ENCODE assay signal across 31 cellular contexts in the genomic region with DNA sequence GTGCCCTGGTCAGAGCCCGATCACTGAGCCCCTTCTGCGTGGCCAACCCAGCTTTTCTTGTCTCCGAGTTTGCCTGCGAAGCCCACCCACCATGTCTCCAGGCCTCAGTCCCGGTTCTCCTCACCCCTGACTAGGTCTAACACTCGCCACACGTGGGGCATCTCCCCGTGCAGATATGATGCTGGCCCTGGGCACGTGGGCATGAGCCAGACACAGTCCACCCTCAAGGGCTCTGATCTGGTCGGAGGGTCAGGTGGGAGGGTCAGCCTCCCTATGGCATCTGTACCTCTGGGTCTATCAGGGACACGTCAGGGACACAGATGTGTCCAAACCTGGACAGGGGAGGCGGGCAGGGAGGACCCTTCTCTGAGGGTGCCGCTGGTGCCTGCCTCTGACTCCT.
"Had no signal": no experiment of that assay in that cellular context is flagged by ENCODE, and none has a peak within 500 bp of the region (broad histone marks: within the 10 kb centered on the region; RNA-seq: fewer than 3 reads in every experiment).

No MANE protein-coding gene starts in this region.

- H3K36me3 Mint-ChIP-seq: activated CD8-positive, alpha-beta memory T cell treated with anti-CD3 and anti-CD28 coated beads, Interleukin-2, amount 10 ng/mL, durations not matched to agents 7 days and 5 days; activated naive CD4-positive, alpha-beta T cell treated with anti-CD3 and anti-CD28 coated beads, Interleukin-2, amount 50 U/mL, for 72 hours had no signal

- H3K4me3 Mint-ChIP-seq: activated B cell treated with CpG ODN at 0.5 μM for 24 hours; activated CD4-positive, alpha-beta T cell treated with anti-CD3 and anti-CD28 coated beads, Interleukin-2, amount 10 ng/mL, durations not matched to agents 24 days and 14 days; activated CD8-positive, alpha-beta memory T cell treated with anti-CD3 and anti-CD28 coated beads, Interleukin-2, amount 10 ng/mL, durations not matched to agents 7 days and 5 days; activated naive CD8-positive, alpha-beta T cell treated with anti-CD3 and anti-CD28 coated beads, Interleukin-2, amount 50 U/mL, for 24 hours; activated T-cell treated with anti-CD3 and anti-CD28 coated beads, Interleukin-2, amount 50 U/mL, for 4 hours; T-helper 17 cell had no signal

- H3K4me2 ChIP-seq: KMS-11 had no signal

- DNase-seq: activated B cell treated with CpG ODN at 0.5 μM for 24 hours; activated CD4-positive, alpha-beta T cell treated with anti-CD3 and anti-CD28 coated beads for 1 hour; activated CD4-positive, alpha-beta T cell treated with anti-CD3 and anti-CD28 coated beads, Interleukin-2, amount 10 ng/mL, durations not matched to agents 24 days and 14 days; activated CD4-positive, alpha-beta T cell treated with anti-CD3 and anti-CD28 coated beads, Interleukin-2, amount 50 U/mL, for 48 hours; activated CD8-positive, alpha-beta memory T cell treated with anti-CD3 and anti-CD28 coated beads, Interleukin-2, amount 10 ng/mL, durations not matched to agents 7 days and 5 days; activated effector memory CD4-positive, alpha-beta T cell treated with anti-CD3 and anti-CD28 coated beads, Interleukin-2, amount 50 U/mL, for 16 hours; activated naive CD4-positive, alpha-beta T cell treated with Interleukin-2 at 50 U/mL for 16 hours; activated naive CD8-positive, alpha-beta T cell treated with anti-CD3 and anti-CD28 coated beads, Interleukin-2, amount 50 U/mL, for 24 hours; activated T-cell treated with anti-CD3 and anti-CD28 coated beads, Interleukin-2, amount 50 U/mL, for 4 hours; amniotic stem cell; brain microvascular endothelial cell; MG63; MV-4-11; NCI-H1092 treated with DMSO at 0.1 percent for 48 hours; NCI-H1417 treated with DMSO at 0.1 percent for 48 hours; NCI-H2029; NCI-H2107; NCI-H345; NCI-H510A; NCI-H526 treated with DMSO at 0.1 percent for 48 hours; NCI-H82; RPMI8226; SHP77; T-helper 17 cell; T-helper 9 cell had no signal

- H3K9me3 Mint-ChIP-seq: activated CD4-positive, alpha-beta T cell treated with anti-CD3 and anti-CD28 coated beads, Interleukin-2, amount 10 ng/mL, durations not matched to agents 24 days and 14 days; activated naive CD4-positive, alpha-beta T cell treated with anti-CD3 and anti-CD28 coated beads, Interleukin-2, amount 50 U/mL, for 72 hours; activated naive CD8-positive, alpha-beta T cell treated with anti-CD3 and anti-CD28 coated beads, Interleukin-2, amount 50 U/mL, for 24 hours; activated T-cell treated with anti-CD3 and anti-CD28 coated beads, Interleukin-2, amount 50 U/mL, for 4 hours had no signal

- H3K27ac Mint-ChIP-seq: activated B cell treated with CpG ODN at 0.5 μM for 24 hours; activated CD4-positive, alpha-beta T cell treated with anti-CD3 and anti-CD28 coated beads, Interleukin-2, amount 10 ng/mL, durations not matched to agents 24 days and 14 days; activated CD8-positive, alpha-beta memory T cell treated with anti-CD3 and anti-CD28 coated beads, Interleukin-2, amount 10 ng/mL, durations not matched to agents 7 days and 5 days; activated naive CD4-positive, alpha-beta T cell treated with anti-CD3 and anti-CD28 coated beads, Interleukin-2, amount 50 U/mL, for 72 hours; activated naive CD8-positive, alpha-beta T cell treated with anti-CD3 and anti-CD28 coated beads, Interleukin-2, amount 50 U/mL, for 24 hours; T-helper 17 cell had no signal

- H3K27ac ChIP-seq: brain microvascular endothelial cell, cardiac muscle cell, KMS-11, SJSA1 had no signal

- H3K4me3 ChIP-seq: cardiac muscle cell, MG63, SJSA1 had no signal

- H3K9ac ChIP-seq: KMS-11 had no signal

- H3K4me1 Mint-ChIP-seq: activated B cell treated with CpG ODN at 0.5 μM for 24 hours; activated CD4-positive, alpha-beta T cell treated with anti-CD3 and anti-CD28 coated beads, Interleukin-2, amount 10 ng/mL, durations not matched to agents 24 days and 14 days; activated naive CD8-positive, alpha-beta T cell treated with anti-CD3 and anti-CD28 coated beads, Interleukin-2, amount 50 U/mL, for 24 hours had no signal

- H3K9me3 ChIP-seq: MG63 had no signal

- ATAC-seq: activated CD8-positive, alpha-beta memory T cell treated with anti-CD3 and anti-CD28 coated beads, Interleukin-2, amount 10 ng/mL, durations not matched to agents 7 days and 5 days; activated naive CD4-positive, alpha-beta T cell treated with anti-CD3 and anti-CD28 coated beads, Interleukin-2, amount 50 U/mL, for 72 hours; activated naive CD8-positive, alpha-beta T cell treated with anti-CD3 and anti-CD28 coated beads, Interleukin-2, amount 50 U/mL, for 24 hours; activated T-cell treated with anti-CD3 and anti-CD28 coated beads, Interleukin-2, amount 50 U/mL, for 4 hours; Panc1; T-helper 17 cell had no signal

- H3K36me3 ChIP-seq: brain microvascular endothelial cell, cardiac muscle cell, MG63, SJSA1 had no signal

- H3K27me3 ChIP-seq: brain microvascular endothelial cell, cardiac muscle cell, MG63, SJSA1 had no signal

- FAIRE-seq: astrocyte had no signal

- H3K27me3 Mint-ChIP-seq: activated naive CD8-positive, alpha-beta T cell treated with anti-CD3 and anti-CD28 coated beads, Interleukin-2, amount 50 U/mL, for 24 hours had no signal
